Comparison of ENCODE assay signal across 1 cellular context in the genomic region with DNA sequence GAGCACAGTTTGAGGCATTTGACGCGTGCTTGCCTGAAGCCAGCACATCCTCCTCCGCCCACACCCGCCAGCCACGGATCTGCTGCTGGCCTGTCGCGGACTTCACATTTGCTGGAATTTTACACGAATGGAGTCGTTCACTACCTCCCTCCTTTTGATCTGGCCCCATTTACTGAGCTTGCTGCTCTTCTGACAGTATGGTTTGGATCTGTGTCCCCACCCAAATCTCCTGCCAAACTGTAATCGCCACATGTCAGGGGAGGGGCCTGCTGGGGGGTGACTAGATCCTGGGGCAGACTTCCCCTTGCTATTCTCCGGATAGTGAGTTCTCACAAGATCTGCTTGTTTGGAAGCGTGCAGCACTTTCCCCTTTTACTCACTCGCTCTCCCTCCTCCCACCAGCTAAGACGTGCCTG.
TF ChIP-seq lines count a peak whose summit lies in the region.

No MANE protein-coding gene starts in this region.

TF ChIP-seq in HepG2, 621 proteins besides CTCF, POLR2A, EP300 and RAD21:
- TF ChIP-seq, protein P1, sequence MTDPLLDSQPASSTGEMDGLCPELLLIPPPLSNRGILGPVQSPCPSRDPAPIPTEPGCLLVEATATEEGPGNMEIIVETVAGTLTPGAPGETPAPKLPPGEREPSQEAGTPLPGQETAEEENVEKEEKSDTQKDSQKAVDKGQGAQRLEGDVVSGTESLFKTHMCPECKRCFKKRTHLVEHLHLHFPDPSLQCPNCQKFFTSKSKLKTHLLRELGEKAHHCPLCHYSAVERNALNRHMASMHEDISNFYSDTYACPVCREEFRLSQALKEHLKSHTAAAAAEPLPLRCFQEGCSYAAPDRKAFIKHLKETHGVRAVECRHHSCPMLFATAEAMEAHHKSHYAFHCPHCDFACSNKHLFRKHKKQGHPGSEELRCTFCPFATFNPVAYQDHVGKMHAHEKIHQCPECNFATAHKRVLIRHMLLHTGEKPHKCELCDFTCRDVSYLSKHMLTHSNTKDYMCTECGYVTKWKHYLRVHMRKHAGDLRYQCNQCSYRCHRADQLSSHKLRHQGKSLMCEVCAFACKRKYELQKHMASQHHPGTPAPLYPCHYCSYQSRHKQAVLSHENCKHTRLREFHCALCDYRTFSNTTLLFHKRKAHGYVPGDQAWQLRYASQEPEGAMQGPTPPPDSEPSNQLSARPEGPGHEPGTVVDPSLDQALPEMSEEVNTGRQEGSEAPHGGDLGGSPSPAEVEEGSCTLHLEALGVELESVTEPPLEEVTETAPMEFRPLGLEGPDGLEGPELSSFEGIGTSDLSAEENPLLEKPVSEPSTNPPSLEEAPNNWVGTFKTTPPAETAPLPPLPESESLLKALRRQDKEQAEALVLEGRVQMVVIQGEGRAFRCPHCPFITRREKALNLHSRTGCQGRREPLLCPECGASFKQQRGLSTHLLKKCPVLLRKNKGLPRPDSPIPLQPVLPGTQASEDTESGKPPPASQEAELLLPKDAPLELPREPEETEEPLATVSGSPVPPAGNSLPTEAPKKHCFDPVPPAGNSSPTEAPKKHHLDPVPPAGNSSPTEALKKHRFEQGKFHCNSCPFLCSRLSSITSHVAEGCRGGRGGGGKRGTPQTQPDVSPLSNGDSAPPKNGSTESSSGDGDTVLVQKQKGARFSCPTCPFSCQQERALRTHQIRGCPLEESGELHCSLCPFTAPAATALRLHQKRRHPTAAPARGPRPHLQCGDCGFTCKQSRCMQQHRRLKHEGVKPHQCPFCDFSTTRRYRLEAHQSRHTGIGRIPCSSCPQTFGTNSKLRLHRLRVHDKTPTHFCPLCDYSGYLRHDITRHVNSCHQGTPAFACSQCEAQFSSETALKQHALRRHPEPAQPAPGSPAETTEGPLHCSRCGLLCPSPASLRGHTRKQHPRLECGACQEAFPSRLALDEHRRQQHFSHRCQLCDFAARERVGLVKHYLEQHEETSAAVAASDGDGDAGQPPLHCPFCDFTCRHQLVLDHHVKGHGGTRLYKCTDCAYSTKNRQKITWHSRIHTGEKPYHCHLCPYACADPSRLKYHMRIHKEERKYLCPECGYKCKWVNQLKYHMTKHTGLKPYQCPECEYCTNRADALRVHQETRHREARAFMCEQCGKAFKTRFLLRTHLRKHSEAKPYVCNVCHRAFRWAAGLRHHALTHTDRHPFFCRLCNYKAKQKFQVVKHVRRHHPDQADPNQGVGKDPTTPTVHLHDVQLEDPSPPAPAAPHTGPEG (CRISPR knock-in tag; IDR thresholded peaks at IDR 0.05): no peak
- TF ChIP-seq, protein P2, sequence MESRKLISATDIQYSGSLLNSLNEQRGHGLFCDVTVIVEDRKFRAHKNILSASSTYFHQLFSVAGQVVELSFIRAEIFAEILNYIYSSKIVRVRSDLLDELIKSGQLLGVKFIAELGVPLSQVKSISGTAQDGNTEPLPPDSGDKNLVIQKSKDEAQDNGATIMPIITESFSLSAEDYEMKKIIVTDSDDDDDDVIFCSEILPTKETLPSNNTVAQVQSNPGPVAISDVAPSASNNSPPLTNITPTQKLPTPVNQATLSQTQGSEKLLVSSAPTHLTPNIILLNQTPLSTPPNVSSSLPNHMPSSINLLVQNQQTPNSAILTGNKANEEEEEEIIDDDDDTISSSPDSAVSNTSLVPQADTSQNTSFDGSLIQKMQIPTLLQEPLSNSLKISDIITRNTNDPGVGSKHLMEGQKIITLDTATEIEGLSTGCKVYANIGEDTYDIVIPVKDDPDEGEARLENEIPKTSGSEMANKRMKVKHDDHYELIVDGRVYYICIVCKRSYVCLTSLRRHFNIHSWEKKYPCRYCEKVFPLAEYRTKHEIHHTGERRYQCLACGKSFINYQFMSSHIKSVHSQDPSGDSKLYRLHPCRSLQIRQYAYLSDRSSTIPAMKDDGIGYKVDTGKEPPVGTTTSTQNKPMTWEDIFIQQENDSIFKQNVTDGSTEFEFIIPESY (CRISPR knock-in tag; IDR thresholded peaks at IDR 0.05): 0 out of 2 replicates have a peak, but pooled peaks have one; percentile 15
